Comparison of ENCODE assay signal across 11 cellular contexts in the genomic region with DNA sequence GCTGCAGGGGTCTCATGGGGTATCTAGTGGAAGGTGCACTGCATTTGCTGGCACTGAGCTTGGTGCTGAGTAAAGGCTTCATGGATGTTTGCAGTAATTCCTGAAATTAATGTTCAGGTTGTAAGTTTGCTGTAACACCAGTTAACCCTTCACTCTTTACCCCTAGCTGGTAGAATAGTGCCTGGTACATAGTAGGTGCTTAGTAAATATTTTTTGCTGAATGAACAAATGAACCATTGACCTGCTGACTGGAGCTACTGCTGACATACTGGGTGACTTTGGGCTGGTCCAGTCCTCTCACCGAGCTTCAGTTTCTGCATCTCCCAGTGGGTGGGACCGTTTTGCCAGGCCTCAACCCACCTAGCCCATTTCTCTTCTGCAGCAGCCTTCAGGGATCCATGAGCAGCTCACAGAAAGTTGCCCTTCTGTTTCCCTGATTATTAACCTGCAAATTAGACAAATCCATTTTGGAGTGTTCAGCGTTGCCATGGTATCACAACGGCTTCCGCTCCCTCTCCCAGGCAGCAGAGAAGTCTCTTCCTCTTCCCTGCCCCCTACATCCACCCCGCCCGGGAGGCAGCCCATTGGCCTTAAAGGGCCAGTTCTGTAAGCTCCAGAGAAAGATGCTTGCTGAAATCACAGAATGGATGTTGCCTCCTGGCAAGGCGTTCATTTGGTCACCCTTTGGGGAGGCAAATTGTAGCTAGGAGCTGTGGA. TPM values are rescaled to one million over a fixed set of nuclear protein-coding genes. Genes with fewer than 3 reads are reported as not detected.
A peak's percentile ranks its signal among the peaks of the same experiment; 100 is the strongest.
DNase-seq lines count a peak whose midpoint lies in the region; ATAC-seq and TF ChIP-seq lines count a peak whose summit lies in the region.
"Had no signal": no experiment of that assay in that cellular context is flagged by ENCODE, and none has a peak within 500 bp of the region (broad histone marks: within the 10 kb centered on the region; RNA-seq: fewer than 3 reads in every experiment).

No MANE protein-coding gene starts in this region.

- no peak overlapping the region for H3K9ac ChIP-seq in BLaER1

- peak overlapping the region; percentile 58 for H3K27ac ChIP-seq in BLaER1
- H3K27ac ChIP-seq in GM23338 (ENCODE audit: low read depth), result no peak overlapping the region

- H3K4me3 ChIP-seq in BLaER1 (no peak overlapping the region), GM23338 (no peak overlapping the region)

- peaks cover 37% of the 10 kb centered on the region for H3K9me3 Mint-ChIP-seq in GM23338

- H3K79me2 ChIP-seq in GM23338 (replicated peaks; ENCODE audit: insufficient read depth), result no peaks in the 10 kb centered on the region

- peaks cover 14% of the 10 kb centered on the region for H3K4me1 Mint-ChIP-seq in GM23338

- H3K4me1 ChIP-seq in BLaER1 (peaks cover 55% of the 10 kb centered on the region), GM23338 (ENCODE audit: insufficient read depth) (peaks cover 17% of the 10 kb centered on the region)

- H3K9me2 ChIP-seq in GM23338 (ENCODE audit: insufficient read depth), result peaks cover 5% of the 10 kb centered on the region; the same call in 1 of the 2 replicates

- H3K4me2 ChIP-seq in BLaER1 (peak overlapping the region; percentile 65), GM23338 (no peak overlapping the region)

- H3K36me3 ChIP-seq in BLaER1 (no peaks in the 10 kb centered on the region), GM23338 (ENCODE audit: insufficient read depth) (0 out of 2 replicates have a peak, but pooled peaks cover 3% of the 10 kb centered on the region)

- H4K20me1 ChIP-seq in BLaER1, result no peaks in the 10 kb centered on the region
- H4K20me1 ChIP-seq in GM23338 (replicated peaks; ENCODE audit: insufficient read depth), result no peaks in the 10 kb centered on the region

- ATAC-seq in GM23338 (no peak; the same call in 2 of the 3 replicates), GM21381 (IDR thresholded peaks at IDR 0.05; ENCODE audit: unreplicated experiment) (no peak), GM21526 (IDR thresholded peaks at IDR 0.05; ENCODE audit: low FRiP score, unreplicated experiment) (no peak)
- no peak for ATAC-seq in stimulated activated naive CD8-positive, alpha-beta T cell treated with anti-CD3 and anti-CD28 coated beads, Interleukin-15, Interleukin-2, amounts not matched to agents 100 U/mL and 50 U/mL, for 24 hours
- ATAC-seq in activated CD4-positive, CD25-positive, alpha-beta regulatory T cell treated with anti-CD3 and anti-CD28 coated beads, Interleukin-2, amount 50 U/mL, for 24 hours, result no peak
- ATAC-seq: activated CD8-positive, alpha-beta T cell treated with anti-CD3 and anti-CD28 coated beads, Interleukin-2, amount 10 ng/mL, durations not matched to agents 7 days and 5 days had no signal

- H3K27ac Mint-ChIP-seq in GM23338, result no peak overlapping the region
- H3K27ac Mint-ChIP-seq: activated CD8-positive, alpha-beta T cell treated with anti-CD3 and anti-CD28 coated beads, Interleukin-2, amount 10 ng/mL, durations not matched to agents 7 days and 5 days; stimulated activated naive CD8-positive, alpha-beta T cell treated with anti-CD3 and anti-CD28 coated beads, Interleukin-15, Interleukin-2, amounts not matched to agents 100 ng/mL and 50 ng/mL, for 24 hours had no signal

- H3K36me3 Mint-ChIP-seq in GM23338 (ENCODE audit: low read depth), result peaks cover 36% of the 10 kb centered on the region

- no peaks in the 10 kb centered on the region for H3K27me3 ChIP-seq in BLaER1
- H3K27me3 ChIP-seq in GM23338 (ENCODE audit: insufficient read depth), result no peaks in the 10 kb centered on the region

- no peak for DNase-seq in GM23338 (ENCODE audit: low spot score)
- peak; percentile 70 for DNase-seq in SKM-1 treated with dmso at 0.1 percent for 144 hours (lab: John Stamatoyannopoulos, UW; ENCODE audit: unreplicated experiment)
- peak; percentile 39 for DNase-seq in iris pigment epithelial cell (ENCODE audit: low read depth)
- no peak for DNase-seq in stimulated activated naive CD8-positive, alpha-beta T cell treated with anti-CD3 and anti-CD28 coated beads, Interleukin-15, Interleukin-2, amounts not matched to agents 100 U/mL and 50 U/mL, for 24 hours
- DNase-seq: activated CD8-positive, alpha-beta T cell treated with anti-CD3 and anti-CD28 coated beads, Interleukin-2, amount 10 ng/mL, durations not matched to agents 7 days and 5 days; retina had no signal

- H2AFZ ChIP-seq in GM23338, result 0 out of 2 replicates have a peak overlapping the region, but pooled peaks have one; percentile 23

- H3K4me3 Mint-ChIP-seq in GM23338, result no peak overlapping the region
- H3K4me3 Mint-ChIP-seq: activated CD8-positive, alpha-beta T cell treated with anti-CD3 and anti-CD28 coated beads, Interleukin-2, amount 10 ng/mL, durations not matched to agents 7 days and 5 days; stimulated activated naive CD8-positive, alpha-beta T cell treated with anti-CD3 and anti-CD28 coated beads, Interleukin-15, Interleukin-2, amounts not matched to agents 100 ng/mL and 50 ng/mL, for 24 hours had no signal

- H3K9me3 ChIP-seq in BLaER1, result peaks cover 8% of the 10 kb centered on the region; the same call in 1 of the 2 replicates

- H3F3A ChIP-seq in GM23338 (replicated peaks; ENCODE audit: low read depth), result peaks cover 10% of the 10 kb centered on the region

- H3K27me3 Mint-ChIP-seq in GM23338 (ENCODE audit: insufficient read depth, low read depth, poor library complexity), result peaks cover 16% of the 10 kb centered on the region

- no peak for TF ChIP-seq CTCF in GM23338 (conservative IDR thresholded peaks at IDR 0.05; ENCODE audit: low read depth in 2 of 2)

TF ChIP-seq in GM23338, 12 proteins besides CTCF, POLR2A, EP300 and RAD21 (continues in another document):
- no peak for TF ChIP-seq STAT1 (IDR thresholded peaks at IDR 0.05; ENCODE audit: unreplicated experiment)
- no peak for TF ChIP-seq ZNF331 (CRISPR knock-in tag; IDR thresholded peaks at IDR 0.05; ENCODE audit: low read depth)
- TF ChIP-seq, protein P1, sequence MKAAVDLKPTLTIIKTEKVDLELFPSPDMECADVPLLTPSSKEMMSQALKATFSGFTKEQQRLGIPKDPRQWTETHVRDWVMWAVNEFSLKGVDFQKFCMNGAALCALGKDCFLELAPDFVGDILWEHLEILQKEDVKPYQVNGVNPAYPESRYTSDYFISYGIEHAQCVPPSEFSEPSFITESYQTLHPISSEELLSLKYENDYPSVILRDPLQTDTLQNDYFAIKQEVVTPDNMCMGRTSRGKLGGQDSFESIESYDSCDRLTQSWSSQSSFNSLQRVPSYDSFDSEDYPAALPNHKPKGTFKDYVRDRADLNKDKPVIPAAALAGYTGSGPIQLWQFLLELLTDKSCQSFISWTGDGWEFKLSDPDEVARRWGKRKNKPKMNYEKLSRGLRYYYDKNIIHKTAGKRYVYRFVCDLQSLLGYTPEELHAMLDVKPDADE (IDR thresholded peaks at IDR 0.05), result no peak

RNA-seq across cellular contexts. Expression of a gene that starts 47.5 kb away (rescaled TPM):
- total RNA-seq in GM23338 (2014; rRNA removed; shearing (Covaris generic)), result 135 and 141 TPM in 2 replicates
- 92.7 and 94.7 TPM in 2 replicates for polyA plus RNA-seq in GM23338 (2016; fragmentation: Nextera tagmentation; extraction: Ambion mirVana)

Comparison
In these comparisons a context has a peak if more than half of its experiments do, and no peak if none do; other contexts are left out.
1. DNase-seq: peak in SKM-1 treated with dmso at 0.1 percent for 144 hours (single experiment) and iris pigment epithelial cell (single experiment); none in GM23338 (single experiment) and stimulated activated naive CD8-positive, alpha-beta T cell treated with anti-CD3 and anti-CD28 coated beads, Interleukin-15, Interleukin-2, amounts not matched to agents 100 U/mL and 50 U/mL, for 24 hours (single experiment).